In the genomic region with DNA sequence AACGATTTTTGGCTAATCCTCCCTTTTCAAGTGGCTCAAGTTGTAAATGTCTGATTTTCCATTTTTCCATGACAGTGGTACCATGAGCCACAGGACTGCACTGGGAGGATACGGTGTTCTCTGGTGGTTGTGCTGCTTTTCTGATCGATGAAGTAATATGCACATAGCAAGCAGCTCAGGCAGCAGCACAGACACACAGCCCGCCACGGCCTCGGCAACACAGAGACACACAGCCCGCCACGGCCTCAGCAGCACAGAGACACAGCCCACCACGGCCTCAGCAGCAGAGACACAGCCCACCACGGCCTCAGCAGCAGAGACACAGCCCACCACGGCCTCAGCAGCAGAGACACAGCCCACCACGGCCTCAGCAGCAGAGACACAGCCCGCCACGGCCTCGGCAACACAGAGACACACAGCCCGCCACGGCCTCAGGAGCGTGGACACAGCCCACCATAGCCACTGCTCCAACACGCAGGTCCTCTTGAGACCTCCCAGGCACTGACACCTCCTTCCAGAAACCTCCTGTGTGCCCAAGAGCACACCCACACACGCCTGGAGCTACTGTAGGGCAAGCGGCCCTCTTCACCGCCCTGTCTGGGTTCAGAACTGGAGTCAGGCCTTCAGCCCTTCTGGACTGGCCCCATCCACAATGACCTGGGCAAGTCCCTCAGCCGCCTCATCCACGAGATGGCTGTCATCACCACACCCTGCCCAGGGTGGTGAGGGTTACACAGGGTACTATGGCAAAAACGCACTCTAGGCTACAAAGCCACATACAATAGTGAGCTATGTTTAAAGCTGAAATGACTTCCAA, we compare ENCODE assay signal across 15 cellular contexts.
"Had no signal": no experiment of that assay in that cellular context is flagged by ENCODE, and none has a peak within 500 bp of the region (broad histone marks: within the 10 kb centered on the region; RNA-seq: fewer than 3 reads in every experiment).

No MANE protein-coding gene starts in this region.

- H3K27ac ChIP-seq: adrenal gland, epithelial cell of prostate, gastroesophageal sphincter, lower lobe of right lung, neutrophil, SJCRH30 had no signal

- DNase-seq: activated T-cell treated with anti-CD3 and anti-CD28 coated beads, Interleukin-2, amount 50 U/mL, for 1 hour; adrenal gland; cortex of kidney; effector memory CD4-positive, alpha-beta T cell; hippocampal formation; lower lobe of right lung; midbrain; right cardiac atrium; SJCRH30; stimulated activated CD4-positive, alpha-beta T cell treated with anti-CD3 and anti-CD28 coated beads, Interleukin-1b, Interleukin-23, amount 100 ng/mL, for 48 hours; stimulated activated naive CD4-positive, alpha-beta T cell; SW 1271 had no signal

- H3K9me3 ChIP-seq: adrenal gland, gastroesophageal sphincter, lower lobe of right lung, neutrophil, SJCRH30 had no signal

- H3K27me3 ChIP-seq: adrenal gland, gastroesophageal sphincter, neutrophil, SJCRH30 had no signal

- ATAC-seq: gastroesophageal sphincter, lower lobe of right lung, right cardiac atrium had no signal

- H3K4me3 ChIP-seq: adrenal gland, gastroesophageal sphincter, lower lobe of right lung, SJCRH30 had no signal
